10 cellular contexts compared by ENCODE assay signal in the genomic region with DNA sequence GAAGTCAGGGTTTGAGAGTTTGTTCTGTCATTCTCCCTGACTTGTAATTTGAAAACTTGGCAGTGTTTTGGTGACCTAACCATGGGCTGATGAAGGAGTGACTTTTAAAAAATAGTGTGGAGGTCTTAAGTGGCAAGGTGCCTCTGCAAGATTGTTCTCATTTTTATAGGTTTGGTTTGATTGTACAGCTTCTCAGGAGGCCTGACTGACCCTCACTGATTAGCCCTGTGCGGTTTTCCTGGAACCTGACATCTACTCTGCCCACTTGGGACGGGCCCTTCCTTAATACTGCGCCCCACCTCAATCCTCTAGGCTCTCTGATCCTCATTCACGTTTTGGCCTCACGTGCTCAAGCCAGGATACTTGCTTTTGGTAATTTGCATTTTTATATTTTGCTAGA. TPM values are rescaled to one million over a fixed set of nuclear protein-coding genes. Genes with fewer than 3 reads are reported as not detected.
DNase-seq lines count a peak whose midpoint lies in the region; ATAC-seq and TF ChIP-seq lines count a peak whose summit lies in the region.
"Had no signal": no experiment of that assay in that cellular context is flagged by ENCODE, and none has a peak within 500 bp of the region (broad histone marks: within the 10 kb centered on the region; RNA-seq: fewer than 3 reads in every experiment).

No MANE protein-coding gene starts in this region.

- peak overlapping the region; percentile 63 for H3K4me3 Mint-ChIP-seq in T-helper 1 cell treated with Interleukin-12 subunit alpha and Interleukin-12 subunit beta and Interleukin-4 antibody, amounts not matched to agents 30 μg/mL and 1 μg/mL, for 36 hours
- H3K4me3 Mint-ChIP-seq in endothelial cell (ENCODE audit: unreplicated experiment) = peak overlapping the region; percentile 76

- peaks cover 30% of the 10 kb centered on the region for H3K27me3 Mint-ChIP-seq in T-helper 1 cell treated with Interleukin-12 subunit alpha and Interleukin-12 subunit beta and Interleukin-4 antibody, amounts not matched to agents 30 μg/mL and 1 μg/mL, for 36 hours (ENCODE audit: low read depth)
- H3K27me3 Mint-ChIP-seq in endothelial cell (ENCODE audit: unreplicated experiment) = peaks cover 11% of the 10 kb centered on the region

- peaks cover 59% of the 10 kb centered on the region for H3K79me2 ChIP-seq in smooth muscle cell (ENCODE audit: low read depth)

- no peak overlapping the region for H2AFZ ChIP-seq in smooth muscle cell (ENCODE audit: low read depth)

- no peaks in the 10 kb centered on the region for H3K9me3 ChIP-seq in smooth muscle cell (replicated peaks; ENCODE audit: low read depth)

- H3K27ac ChIP-seq in smooth muscle cell (ENCODE audit: low read depth) = no peak overlapping the region

- H3K4me3 ChIP-seq in smooth muscle cell = no peak overlapping the region

- WGBS in smooth muscle cell (ENCODE audit: low lambda C conversion rate) = 81% methylated on average over 5 of the region's 5 CpGs

- H3K4me2 ChIP-seq in smooth muscle cell = peak overlapping the region; percentile 99

- H3K27ac Mint-ChIP-seq in T-helper 1 cell treated with Interleukin-12 subunit alpha and Interleukin-12 subunit beta and Interleukin-4 antibody, amounts not matched to agents 30 μg/mL and 1 μg/mL, for 36 hours = peak overlapping the region; percentile 49
- no peak overlapping the region for H3K27ac Mint-ChIP-seq in endothelial cell (ENCODE audit: unreplicated experiment)

- no peaks in the 10 kb centered on the region for H3K27me3 ChIP-seq in smooth muscle cell (ENCODE audit: low read depth)

- H3K36me3 ChIP-seq in smooth muscle cell (ENCODE audit: low read depth) = no peaks in the 10 kb centered on the region

- no peak overlapping the region for H3K9ac ChIP-seq in smooth muscle cell (ENCODE audit: low read depth)

- peaks cover 65% of the 10 kb centered on the region for H4K20me1 ChIP-seq in smooth muscle cell (ENCODE audit: low read depth)

- peaks cover 54% of the 10 kb centered on the region for H3K4me1 Mint-ChIP-seq in T-helper 1 cell treated with Interleukin-12 subunit alpha and Interleukin-12 subunit beta and Interleukin-4 antibody, amounts not matched to agents 30 μg/mL and 1 μg/mL, for 36 hours (ENCODE audit: low read depth)
- peaks cover 40% of the 10 kb centered on the region for H3K4me1 Mint-ChIP-seq in endothelial cell (ENCODE audit: unreplicated experiment)

- H3K4me1 ChIP-seq in smooth muscle cell (ENCODE audit: low read depth) = peaks cover 52% of the 10 kb centered on the region

- TF ChIP-seq CTCF in endothelial cell (IDR thresholded peaks at IDR 0.05; ENCODE audit: unreplicated experiment) (no peak), smooth muscle cell (IDR thresholded peaks at IDR 0.05; ENCODE audit: borderline replicate concordance, insufficient read depth, poor library complexity, severe bottlenecking) (no peak)

- no peaks in the 10 kb centered on the region for H3K9me3 Mint-ChIP-seq in T-helper 1 cell treated with Interleukin-12 subunit alpha and Interleukin-12 subunit beta and Interleukin-4 antibody, amounts not matched to agents 30 μg/mL and 1 μg/mL, for 36 hours
- no peaks in the 10 kb centered on the region for H3K9me3 Mint-ChIP-seq in endothelial cell (ENCODE audit: unreplicated experiment)

- H3F3A ChIP-seq in smooth muscle cell (ENCODE audit: low read depth) = peaks cover 17% of the 10 kb centered on the region

- no peak for DNase-seq in T-helper 1 cell
- peak; percentile 18 for DNase-seq in OCI-M2 (lab: John Stamatoyannopoulos, UW; ENCODE audit: unreplicated experiment)
- no peak for DNase-seq in endothelial cell (ENCODE audit: low spot score)
- DNase-seq in smooth muscle cell (lab: John Stamatoyannopoulos, UW; ENCODE audit: unreplicated experiment) = no peak
- no peak for DNase-seq in DMS153 (lab: John Stamatoyannopoulos, UW)
- DNase-seq: ACHN, posterior cingulate gyrus had no signal

- ATAC-seq in GM18511 (IDR thresholded peaks at IDR 0.05; ENCODE audit: unreplicated experiment) (no peak), HG03520 (IDR thresholded peaks at IDR 0.05; ENCODE audit: unreplicated experiment) (no peak)

- peaks cover 37% of the 10 kb centered on the region for H3K36me3 Mint-ChIP-seq in T-helper 1 cell treated with Interleukin-12 subunit alpha and Interleukin-12 subunit beta and Interleukin-4 antibody, amounts not matched to agents 30 μg/mL and 1 μg/mL, for 36 hours (ENCODE audit: low read depth)
- H3K36me3 Mint-ChIP-seq in endothelial cell (ENCODE audit: low read depth, unreplicated experiment) = peaks cover 18% of the 10 kb centered on the region

RNA-seq across cellular contexts. Expression of a gene that starts 2.8 kb away (rescaled TPM):
- 129 TPM for total RNA-seq in endothelial cell (ENCODE audit: unreplicated experiment)
- 128 and 142 TPM in 2 replicates for total RNA-seq in smooth muscle cell
- polyA plus RNA-seq in smooth muscle cell = 13.3 and 17.9 TPM in 2 replicates
